1 cellular context compared by ENCODE assay signal in genomic region chr9:134844821-134845220, GRCh38.
TF ChIP-seq lines count a peak whose summit lies in the region.

No MANE protein-coding gene starts in this region.

TF ChIP-seq in WTC11, 78 proteins besides CTCF, POLR2A, EP300 and RAD21 (continued from another document):
- no peak for TF ChIP-seq ARID4B (CRISPR knock-in tag; IDR thresholded peaks at IDR 0.05; ENCODE audit: borderline replicate concordance)
- TF ChIP-seq, protein P1, sequence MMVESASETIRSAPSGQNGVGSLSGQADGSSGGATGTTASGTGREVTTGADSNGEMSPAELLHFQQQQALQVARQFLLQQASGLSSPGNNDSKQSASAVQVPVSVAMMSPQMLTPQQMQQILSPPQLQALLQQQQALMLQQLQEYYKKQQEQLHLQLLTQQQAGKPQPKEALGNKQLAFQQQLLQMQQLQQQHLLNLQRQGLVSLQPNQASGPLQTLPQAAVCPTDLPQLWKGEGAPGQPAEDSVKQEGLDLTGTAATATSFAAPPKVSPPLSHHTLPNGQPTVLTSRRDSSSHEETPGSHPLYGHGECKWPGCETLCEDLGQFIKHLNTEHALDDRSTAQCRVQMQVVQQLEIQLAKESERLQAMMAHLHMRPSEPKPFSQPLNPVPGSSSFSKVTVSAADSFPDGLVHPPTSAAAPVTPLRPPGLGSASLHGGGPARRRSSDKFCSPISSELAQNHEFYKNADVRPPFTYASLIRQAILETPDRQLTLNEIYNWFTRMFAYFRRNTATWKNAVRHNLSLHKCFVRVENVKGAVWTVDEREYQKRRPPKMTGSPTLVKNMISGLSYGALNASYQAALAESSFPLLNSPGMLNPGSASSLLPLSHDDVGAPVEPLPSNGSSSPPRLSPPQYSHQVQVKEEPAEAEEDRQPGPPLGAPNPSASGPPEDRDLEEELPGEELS (CRISPR knock-in tag; IDR thresholded peaks at IDR 0.05), result no peak
- no peak for TF ChIP-seq OVOL2 (CRISPR knock-in tag; IDR thresholded peaks at IDR 0.05; ENCODE audit: borderline replicate concordance)
- TF ChIP-seq SMAD3 (CRISPR knock-in tag; IDR thresholded peaks at IDR 0.05; ENCODE audit: borderline replicate concordance), result no peak
- no peak for TF ChIP-seq ATF6 (CRISPR knock-in tag; IDR thresholded peaks at IDR 0.05)
- TF ChIP-seq GRHL2 (CRISPR knock-in tag; IDR thresholded peaks at IDR 0.05; ENCODE audit: insufficient replicate concordance, severe bottlenecking), result no peak
- no peak for TF ChIP-seq NFE2L1 (CRISPR knock-in tag; IDR thresholded peaks at IDR 0.05)
